Comparison of ENCODE assay signal across 9 cellular contexts in the genomic region with DNA sequence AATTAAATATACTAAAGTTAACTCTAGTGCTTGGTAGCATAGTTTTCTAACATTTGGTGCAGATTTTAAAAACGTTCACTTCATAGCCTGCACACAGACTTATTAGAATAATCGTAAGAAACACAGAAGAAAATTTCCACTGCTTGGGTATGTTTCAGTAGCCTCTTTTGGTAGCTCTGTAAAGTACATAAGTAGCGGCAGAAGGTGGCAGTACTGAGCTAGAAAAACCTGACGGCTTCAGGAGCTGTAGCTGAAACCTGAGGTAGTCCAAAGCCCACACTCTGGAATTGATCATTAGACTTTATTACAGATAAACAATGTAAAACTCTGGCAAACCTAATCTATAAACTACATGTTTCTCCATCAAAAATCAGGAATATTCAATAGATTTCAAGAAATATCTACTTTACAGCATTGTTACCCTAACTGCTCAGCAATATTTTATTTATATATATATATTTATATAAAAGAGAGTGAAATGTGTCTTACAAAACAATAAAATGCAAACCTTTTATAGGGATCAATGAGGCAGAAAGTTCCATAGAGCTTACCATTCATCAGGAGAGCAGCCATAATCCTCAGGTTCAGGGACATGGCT.
DNase-seq lines count a peak whose midpoint lies in the region; TF ChIP-seq lines count a peak whose summit lies in the region.
"Had no signal": no experiment of that assay in that cellular context is flagged by ENCODE, and none has a peak within 500 bp of the region (broad histone marks: within the 10 kb centered on the region; RNA-seq: fewer than 3 reads in every experiment).

No MANE protein-coding gene starts in this region.

- H3K4me1 Mint-ChIP-seq in activated naive CD8-positive, alpha-beta T cell treated with anti-CD3 and anti-CD28 coated beads for 36 hours, result no peaks in the 10 kb centered on the region

- H3K4me3 ChIP-seq in SK-N-MC (no peak overlapping the region), cardiac muscle cell (no peak overlapping the region)

- no peaks in the 10 kb centered on the region for H3K27me3 Mint-ChIP-seq in activated naive CD8-positive, alpha-beta T cell treated with anti-CD3 and anti-CD28 coated beads for 36 hours
- H3K27me3 Mint-ChIP-seq: stimulated activated naive CD8-positive, alpha-beta T cell treated with anti-CD3 and anti-CD28 coated beads, Interleukin-15, Interleukin-2, amounts not matched to agents 100 ng/mL and 50 ng/mL, for 24 hours had no signal

- H3K4me1 ChIP-seq in cardiac muscle cell (ENCODE audit: low read depth), result no peaks in the 10 kb centered on the region

- no peaks in the 10 kb centered on the region for H3K9me3 Mint-ChIP-seq in activated naive CD8-positive, alpha-beta T cell treated with anti-CD3 and anti-CD28 coated beads for 36 hours
- H3K9me3 Mint-ChIP-seq: stimulated activated naive CD8-positive, alpha-beta T cell treated with anti-CD3 and anti-CD28 coated beads, Interleukin-15, Interleukin-2, amounts not matched to agents 100 ng/mL and 50 ng/mL, for 24 hours had no signal

- CTCF ChIA-PET in HEK293T (lab: Yijun Ruan, JAX), result interaction anchor here (0.6 to 1.4 kb wide), 5 partner anchors 10 to 296 kb away, joined by 3 to 11 read pairs (median 3); no protein-coding TSS in a partner anchor

- no peak overlapping the region for H3K27ac Mint-ChIP-seq in activated naive CD8-positive, alpha-beta T cell treated with anti-CD3 and anti-CD28 coated beads for 36 hours
- H3K27ac Mint-ChIP-seq: stimulated activated naive CD8-positive, alpha-beta T cell treated with anti-CD3 and anti-CD28 coated beads, Interleukin-15, Interleukin-2, amounts not matched to agents 100 ng/mL and 50 ng/mL, for 24 hours had no signal

- H3K36me3 ChIP-seq in SK-N-MC (ENCODE audit: insufficient read depth, low read length) (no peaks in the 10 kb centered on the region), cardiac muscle cell (no peaks in the 10 kb centered on the region)

- peaks cover 4% of the 10 kb centered on the region for H3K36me3 Mint-ChIP-seq in activated naive CD8-positive, alpha-beta T cell treated with anti-CD3 and anti-CD28 coated beads for 36 hours

- DNase-seq in HEK293T (ENCODE audit: extremely low spot score) (peak; percentile 57), MV-4-11 (lab: John Stamatoyannopoulos, UW) (peak; percentile 44), SK-N-MC (ENCODE audit: low read depth, low spot score) (peak; percentile 18), cardiac muscle cell (ENCODE audit: low read depth in 1 of 2, low spot score in 1 of 2) (peak; percentile 78 to 86), putamen (ENCODE audit: low spot score) (peak; percentile 85), GOT3 (lab: John Stamatoyannopoulos, UW) (no peak)
- peak; percentile 38 for DNase-seq in activated naive CD8-positive, alpha-beta T cell treated with anti-CD3 and anti-CD28 coated beads for 36 hours

- H3K4me3 Mint-ChIP-seq in activated naive CD8-positive, alpha-beta T cell treated with anti-CD3 and anti-CD28 coated beads for 36 hours, result no peak overlapping the region
- H3K4me3 Mint-ChIP-seq: stimulated activated naive CD8-positive, alpha-beta T cell treated with anti-CD3 and anti-CD28 coated beads, Interleukin-15, Interleukin-2, amounts not matched to agents 100 ng/mL and 50 ng/mL, for 24 hours had no signal

- no peaks in the 10 kb centered on the region for H3K9me3 ChIP-seq in SK-N-MC (ENCODE audit: low read depth, low read length)
- peaks cover 2% of the 10 kb centered on the region for H3K9me3 ChIP-seq in cardiac muscle cell (ENCODE audit: low read depth)

- H3K27ac ChIP-seq in SK-N-MC (no peak overlapping the region), cardiac muscle cell (no peak overlapping the region)

- TF ChIP-seq CTCF in GM12874 (IDR thresholded peaks at IDR 0.05; ENCODE audit: insufficient read depth, low read depth, low read length) (peak; percentile 58), cardiac muscle cell (IDR thresholded peaks at IDR 0.05; ENCODE audit: low read depth, low read length) (peak; percentile 73)

- POLR2A ChIA-PET in HEK293T (lab: Yijun Ruan, JAX), result interaction anchor here (0.7 kb wide), 1 partner anchor 87 kb away, joined by 3 read pairs; no protein-coding TSS in a partner anchor

- H3K27me3 ChIP-seq in cardiac muscle cell, result no peaks in the 10 kb centered on the region

- H3K9ac ChIP-seq in SK-N-MC (ENCODE audit: insufficient read length), result no peak overlapping the region

TF ChIP-seq in HEK293T, 16 proteins besides CTCF, POLR2A, EP300 and RAD21:
- TF ChIP-seq FOXA1 (IDR thresholded peaks at IDR 0.05) (no peak), L3MBTL2 (conservative IDR thresholded peaks at IDR 0.05) (no peak), NFRKB (IDR thresholded peaks at IDR 0.05) (no peak), HDGF (IDR thresholded peaks at IDR 0.05; ENCODE audit: borderline replicate concordance) (no peak), SP1 (IDR thresholded peaks at IDR 0.05) (no peak), BHLHE40 (IDR thresholded peaks at IDR 0.05; ENCODE audit: borderline replicate concordance) (no peak), ELF4 (IDR thresholded peaks at IDR 0.05) (no peak), FOXK2 (IDR thresholded peaks at IDR 0.05) (no peak), SUZ12 (IDR thresholded peaks at IDR 0.05) (no peak), LEF1 (IDR thresholded peaks at IDR 0.05; ENCODE audit: borderline replicate concordance) (no peak), FOXM1 (IDR thresholded peaks at IDR 0.05; ENCODE audit: borderline replicate concordance) (no peak), ARNT (IDR thresholded peaks at IDR 0.05) (no peak), CTBP1 (IDR thresholded peaks at IDR 0.05; ENCODE audit: borderline replicate concordance) (no peak), ZNF384 (IDR thresholded peaks at IDR 0.05) (no peak), TARDBP (IDR thresholded peaks at IDR 0.05) (no peak)
- TF ChIP-seq, protein P1, sequence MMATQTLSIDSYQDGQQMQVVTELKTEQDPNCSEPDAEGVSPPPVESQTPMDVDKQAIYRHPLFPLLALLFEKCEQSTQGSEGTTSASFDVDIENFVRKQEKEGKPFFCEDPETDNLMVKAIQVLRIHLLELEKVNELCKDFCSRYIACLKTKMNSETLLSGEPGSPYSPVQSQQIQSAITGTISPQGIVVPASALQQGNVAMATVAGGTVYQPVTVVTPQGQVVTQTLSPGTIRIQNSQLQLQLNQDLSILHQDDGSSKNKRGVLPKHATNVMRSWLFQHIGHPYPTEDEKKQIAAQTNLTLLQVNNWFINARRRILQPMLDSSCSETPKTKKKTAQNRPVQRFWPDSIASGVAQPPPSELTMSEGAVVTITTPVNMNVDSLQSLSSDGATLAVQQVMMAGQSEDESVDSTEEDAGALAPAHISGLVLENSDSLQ (IDR thresholded peaks at IDR 0.05), result no peak
